8 cellular contexts compared by ENCODE assay signal in the genomic region with DNA sequence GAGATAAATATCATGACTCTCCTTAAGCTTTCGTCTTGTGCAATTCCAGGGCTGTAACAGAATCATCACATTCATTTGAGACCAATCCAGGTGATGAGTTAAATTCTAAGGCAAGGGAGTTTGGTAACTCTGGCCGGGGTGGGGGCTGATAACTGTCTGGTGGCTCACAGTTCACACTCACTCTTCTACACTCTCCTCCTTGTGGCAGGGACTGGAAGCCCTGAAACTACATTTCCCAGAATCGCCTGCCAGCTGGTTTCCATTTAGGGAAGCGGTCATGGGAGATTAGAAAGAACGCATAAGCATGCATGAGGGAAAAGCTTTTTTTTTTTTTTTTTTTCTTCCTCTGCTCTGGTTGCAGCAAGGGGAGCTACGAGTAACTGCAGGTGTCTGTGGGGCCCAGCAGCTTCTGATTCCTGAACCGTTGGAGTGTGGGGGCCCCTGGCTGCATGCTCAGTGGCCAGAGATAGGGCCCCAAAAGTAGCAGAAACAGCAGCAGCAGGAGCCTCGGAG.
A peak's percentile ranks its signal among the peaks of the same experiment; 100 is the strongest.
DNase-seq lines count a peak whose midpoint lies in the region; ATAC-seq and TF ChIP-seq lines count a peak whose summit lies in the region.

No MANE protein-coding gene starts in this region.

- H3K27me3 ChIP-seq in osteoblast (ENCODE audit: insufficient read depth, low read length): peaks cover 11% of the 10 kb centered on the region

- no peak for ATAC-seq in GM19351 (IDR thresholded peaks at IDR 0.05; ENCODE audit: unreplicated experiment)
- ATAC-seq in GM18858 (IDR thresholded peaks at IDR 0.05; ENCODE audit: unreplicated experiment): no peak

- no peaks in the 10 kb centered on the region for H3K36me3 ChIP-seq in osteoblast (ENCODE audit: insufficient read depth, low read length)

- no peaks in the 10 kb centered on the region for H3K79me2 ChIP-seq in osteoblast (ENCODE audit: insufficient read depth, low read length)

- H3K9me3 ChIP-seq in osteoblast (ENCODE audit: low read depth, low read length): no peaks in the 10 kb centered on the region

- no peak overlapping the region for H3K27ac ChIP-seq in osteoblast (ENCODE audit: low read depth, low read length)

- H4K20me1 ChIP-seq in osteoblast (ENCODE audit: insufficient read depth, low read length): no peaks in the 10 kb centered on the region

- peak overlapping the region; percentile 73 for H2AFZ ChIP-seq in osteoblast (ENCODE audit: low read length)

- peak; percentile 37 for DNase-seq in GF-D8 (lab: John Stamatoyannopoulos, UW)
- peak; percentile 22 for DNase-seq in SK-N-DZ (ENCODE audit: low spot score)
- peak; percentile 69 for DNase-seq in fibroblast of the conjunctiva (ENCODE audit: low read depth)
- no peak for DNase-seq in osteoblast (ENCODE audit: insufficient read length, low spot score, missing footprints)
- DNase-seq in activated CD8-positive, alpha-beta memory T cell treated with anti-CD3 and anti-CD28 coated beads, Interleukin-2, amount 50 U/mL, for 48 hours: no peak
- DNase-seq in HuH-7.5 (ENCODE audit: low spot score): no peak

- H3K4me2 ChIP-seq in osteoblast (ENCODE audit: insufficient read depth, low read length): peak overlapping the region; percentile 48

- H3K4me1 ChIP-seq in osteoblast (ENCODE audit: insufficient read depth, low read length): no peaks in the 10 kb centered on the region

- H3K4me3 ChIP-seq in osteoblast (ENCODE audit: insufficient read depth, low read length): no peak overlapping the region

- TF ChIP-seq CTCF in osteoblast (IDR thresholded peaks at IDR 0.05; ENCODE audit: extremely low read depth, low read depth, low read length): peak; percentile 26

Comparison
In these comparisons a context has a peak if more than half of its experiments do, and no peak if none do; other contexts are left out.
1. DNase-seq: peak in GF-D8 (single experiment), SK-N-DZ (single experiment) and fibroblast of the conjunctiva (single experiment); none in osteoblast (single experiment), activated CD8-positive, alpha-beta memory T cell treated with anti-CD3 and anti-CD28 coated beads, Interleukin-2, amount 50 U/mL, for 48 hours (single experiment) and HuH-7.5 (single experiment).